ENCODE assay signal across 19 cellular contexts in the genomic region with DNA sequence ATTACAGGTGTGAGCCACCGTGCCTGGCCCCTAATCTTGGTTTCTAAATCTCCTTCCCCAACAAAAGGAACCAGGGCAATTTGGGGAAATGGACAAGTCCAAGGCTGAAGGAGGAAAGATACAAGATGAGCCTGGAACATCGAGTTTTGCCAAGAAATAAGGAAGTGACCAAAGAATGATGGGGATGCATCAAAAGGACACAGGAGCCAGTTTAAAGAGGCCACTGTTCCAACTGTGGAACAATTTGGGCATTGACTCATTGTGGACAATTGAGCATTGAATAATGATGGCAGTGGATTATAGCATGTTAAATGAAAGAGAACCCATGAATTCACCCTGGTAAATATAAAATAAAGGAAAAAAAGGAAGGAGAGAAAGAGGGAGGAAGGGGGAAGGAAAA.
"Had no signal": no experiment of that assay in that cellular context is flagged by ENCODE, and none has a peak within 500 bp of the region (broad histone marks: within the 10 kb centered on the region; RNA-seq: fewer than 3 reads in every experiment).

No MANE protein-coding gene starts in this region.

- ATAC-seq: left lung; sciatic nerve; stimulated activated memory B cell treated with anti-CD40 and anti-IgM and Interleukin-4, amounts not matched to agents 10 μg/mL and 1 μg/mL and 100 μg/mL, for 72 hours; upper lobe of right lung had no signal

- H3K4me1 Mint-ChIP-seq: activated B cell treated with CpG ODN at 0.5 μM for 24 hours; mesothelial cell of epicardium; stimulated activated memory B cell treated with anti-CD40 and anti-IgM and Interleukin-4, amounts not matched to agents 10 μg/mL and 1 μg/mL and 100 μg/mL, for 72 hours had no signal

- H3K4me3 Mint-ChIP-seq: activated B cell treated with CpG ODN at 0.5 μM for 24 hours; activated naive CD4-positive, alpha-beta T cell treated with anti-CD3 and anti-CD28 coated beads for 36 hours; mesothelial cell of epicardium; nephron progenitor cell; stimulated activated memory B cell treated with anti-CD40 and anti-IgM and Interleukin-4, amounts not matched to agents 10 μg/mL and 1 μg/mL and 100 μg/mL, for 72 hours; T-helper 1 cell treated with Interleukin-12 subunit alpha and Interleukin-12 subunit beta and Interleukin-4 antibody, amounts not matched to agents 30 μg/mL and 1 μg/mL, for 36 hours had no signal

- H3K27ac Mint-ChIP-seq: activated B cell treated with CpG ODN at 0.5 μM for 24 hours; activated naive CD4-positive, alpha-beta T cell treated with anti-CD3 and anti-CD28 coated beads for 36 hours; mesothelial cell of epicardium; nephron progenitor cell; stimulated activated memory B cell treated with anti-CD40 and anti-IgM and Interleukin-4, amounts not matched to agents 10 μg/mL and 1 μg/mL and 100 μg/mL, for 72 hours; T-helper 1 cell treated with Interleukin-12 subunit alpha and Interleukin-12 subunit beta and Interleukin-4 antibody, amounts not matched to agents 30 μg/mL and 1 μg/mL, for 36 hours had no signal

- H3K36me3 ChIP-seq: left lung, upper lobe of right lung had no signal

- H2AFZ ChIP-seq: parathyroid adenoma had no signal

- H3K36me3 Mint-ChIP-seq: mesothelial cell of epicardium; stimulated activated memory B cell treated with anti-CD40 and anti-IgM and Interleukin-4, amounts not matched to agents 10 μg/mL and 1 μg/mL and 100 μg/mL, for 72 hours had no signal

- DNase-seq: activated B cell treated with CpG ODN at 0.5 μM for 24 hours; activated CD4-positive, alpha-beta T cell treated with anti-CD3 and anti-CD28 coated beads for 4 hours; activated CD4-positive, alpha-beta T cell treated with anti-CD3 and anti-CD28 coated beads, Interleukin-2, amount 50 U/mL, for 48 hours; activated naive CD4-positive, alpha-beta T cell treated with anti-CD3 and anti-CD28 coated beads for 36 hours; activated T-cell treated with anti-CD3 and anti-CD28 coated beads, Interleukin-2, amount 50 U/mL, for 48 hours; effector CD4-positive, alpha-beta T cell; left lung; nephron progenitor cell; small intestine; stimulated activated CD4-positive, alpha-beta T cell treated with anti-CD3 and anti-CD28 coated beads, Interleukin-2, amount 100 ng/mL, for 24 hours; T1000; upper lobe of right lung had no signal

- H3K27me3 Mint-ChIP-seq: stimulated activated memory B cell treated with anti-CD40 and anti-IgM and Interleukin-4, amounts not matched to agents 10 μg/mL and 1 μg/mL and 100 μg/mL, for 72 hours had no signal

- H3K27me3 ChIP-seq: left lung, upper lobe of right lung had no signal

- H3K79me2 ChIP-seq: parathyroid adenoma had no signal

- H3K27ac ChIP-seq: left lung, parathyroid adenoma, upper lobe of right lung had no signal

- H3K9me3 ChIP-seq: left lung, upper lobe of right lung had no signal

- FAIRE-seq: endometrium, small intestine had no signal

- H3K9me3 Mint-ChIP-seq: activated B cell treated with CpG ODN at 0.5 μM for 24 hours; activated naive CD4-positive, alpha-beta T cell treated with anti-CD3 and anti-CD28 coated beads for 36 hours; mesothelial cell of epicardium; nephron progenitor cell; stimulated activated memory B cell treated with anti-CD40 and anti-IgM and Interleukin-4, amounts not matched to agents 10 μg/mL and 1 μg/mL and 100 μg/mL, for 72 hours; T-helper 1 cell treated with Interleukin-12 subunit alpha and Interleukin-12 subunit beta and Interleukin-4 antibody, amounts not matched to agents 30 μg/mL and 1 μg/mL, for 36 hours had no signal

- H3K4me3 ChIP-seq: left lung, lung, upper lobe of right lung had no signal
